1 cellular context compared by ENCODE assay signal in genomic region chr17:80792373-80792781, GRCh38.
TF ChIP-seq lines count a peak whose summit lies in the region.

No MANE protein-coding gene starts in this region.

TF ChIP-seq in HepG2, 621 proteins besides CTCF, POLR2A, EP300 and RAD21 (continued from another document):
- TF ChIP-seq ZNF317 (CRISPR knock-in tag; IDR thresholded peaks at IDR 0.05) (no peak), NRL (CRISPR knock-in tag; IDR thresholded peaks at IDR 0.05; ENCODE audit: borderline replicate concordance) (no peak), KMT2B (CRISPR knock-in tag; IDR thresholded peaks at IDR 0.05) (no peak), ZNF687 (CRISPR knock-in tag; IDR thresholded peaks at IDR 0.05) (0 out of 2 replicates have a peak, but pooled peaks have one; percentile 29), MTA1 (CRISPR knock-in tag; IDR thresholded peaks at IDR 0.05; ENCODE audit: borderline replicate concordance) (no peak), SOX6 (IDR thresholded peaks at IDR 0.05) (no peak), SOX6 (CRISPR knock-in tag; IDR thresholded peaks at IDR 0.05) (0 out of 2 replicates have a peak, but pooled peaks have one; percentile 5), MAFG (CRISPR knock-in tag; IDR thresholded peaks at IDR 0.05) (no peak), AHDC1 (CRISPR knock-in tag; IDR thresholded peaks at IDR 0.05; ENCODE audit: borderline replicate concordance) (0 out of 2 replicates have a peak, but pooled peaks have one; percentile 5), ZNF790 (CRISPR knock-in tag; IDR thresholded peaks at IDR 0.05; ENCODE audit: borderline replicate concordance) (no peak), RXRA (CRISPR knock-in tag; IDR thresholded peaks at IDR 0.05) (0 out of 2 replicates have a peak, but pooled peaks have one; percentile 2)
- TF ChIP-seq, protein P1, sequence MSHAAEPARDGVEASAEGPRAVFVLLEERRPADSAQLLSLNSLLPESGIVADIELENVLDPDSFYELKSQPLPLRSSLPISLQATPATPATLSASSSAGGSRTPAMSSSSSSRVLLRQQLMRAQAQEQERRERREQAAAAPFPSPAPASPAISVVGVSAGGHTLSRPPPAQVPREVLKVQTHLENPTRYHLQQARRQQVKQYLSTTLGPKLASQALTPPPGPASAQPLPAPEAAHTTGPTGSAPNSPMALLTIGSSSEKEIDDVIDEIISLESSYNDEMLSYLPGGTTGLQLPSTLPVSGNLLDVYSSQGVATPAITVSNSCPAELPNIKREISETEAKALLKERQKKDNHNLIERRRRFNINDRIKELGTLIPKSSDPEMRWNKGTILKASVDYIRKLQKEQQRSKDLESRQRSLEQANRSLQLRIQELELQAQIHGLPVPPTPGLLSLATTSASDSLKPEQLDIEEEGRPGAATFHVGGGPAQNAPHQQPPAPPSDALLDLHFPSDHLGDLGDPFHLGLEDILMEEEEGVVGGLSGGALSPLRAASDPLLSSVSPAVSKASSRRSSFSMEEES (CRISPR knock-in tag; IDR thresholded peaks at IDR 0.05) = no peak
